In the genomic region with DNA sequence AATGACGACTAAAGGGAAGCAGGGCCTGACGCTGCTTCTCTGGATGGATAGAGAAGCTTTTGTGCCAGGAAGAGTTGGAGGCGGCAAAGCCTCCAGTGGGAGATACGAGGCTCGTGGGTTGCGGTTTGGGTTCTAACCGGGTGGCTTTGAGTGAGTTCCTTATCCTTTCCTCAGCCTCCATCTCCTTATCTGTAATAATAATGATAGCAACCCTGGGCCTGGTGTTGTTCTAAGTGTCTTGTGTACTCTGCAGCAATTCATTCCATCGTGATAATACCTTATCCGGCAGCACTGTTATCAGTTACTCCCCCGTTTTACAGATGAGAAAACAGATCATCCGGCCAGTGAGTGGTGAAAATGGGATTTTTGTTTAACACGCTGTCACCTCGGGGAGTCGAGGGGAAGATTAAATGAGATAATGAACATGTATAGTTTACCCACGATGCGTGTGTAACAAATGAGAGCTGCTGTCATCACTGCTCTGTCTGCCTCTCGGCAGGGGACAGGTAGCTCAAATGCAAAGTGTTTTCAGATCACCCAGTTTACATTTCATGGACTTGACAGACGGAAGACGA, we compare ENCODE assay signal across 17 cellular contexts. TPM values are rescaled to one million over a fixed set of nuclear protein-coding genes. Genes with fewer than 3 reads are reported as not detected.
"Had no signal": no experiment of that assay in that cellular context is flagged by ENCODE, and none has a peak within 500 bp of the region (broad histone marks: within the 10 kb centered on the region; RNA-seq: fewer than 3 reads in every experiment).

No MANE protein-coding gene starts in this region.

- H3K27ac Mint-ChIP-seq: activated naive CD8-positive, alpha-beta T cell treated with anti-CD3 and anti-CD28 coated beads, Interleukin-2, amount 10 ng/mL, durations not matched to agents 7 days and 5 days; activated T-helper 1 cell treated with anti-CD3 and anti-CD28 coated beads, Interleukin-12 subunit alpha, Interleukin-12 subunit beta, Interleukin-2, Interleukin-4 antibody, amounts not matched to agents 30 ng/mL and 10 ng/mL and 1 ng/mL, durations not matched to agents 14 hours and 24 hours and 36 hours; naive thymus-derived CD4-positive, alpha-beta T cell; stimulated activated memory B cell treated with anti-CD40 and anti-IgM and Interleukin-4, amounts not matched to agents 10 μg/mL and 1 μg/mL and 100 μg/mL, for 72 hours had no signal

- H3K4me3 ChIP-seq: breast epithelium, heart left ventricle, lung, tibial nerve had no signal

- H3K9me3 ChIP-seq: neutrophil had no signal

- DNase-seq: activated CD4-positive, alpha-beta T cell treated with anti-CD3 and anti-CD28 coated beads, Interleukin-2, amount 50 U/mL, for 1 hour; activated CD8-positive, alpha-beta memory T cell treated with anti-CD3 and anti-CD28 coated beads for 24 hours; activated naive CD8-positive, alpha-beta T cell treated with anti-CD3 and anti-CD28 coated beads, Interleukin-2, amount 10 ng/mL, durations not matched to agents 7 days and 5 days; anterior cingulate cortex; cerebellar nuclear complex; effector CD8-positive, alpha-beta T cell; heart left ventricle; naive thymus-derived CD4-positive, alpha-beta T cell; T-helper 2 cell had no signal

- H3K36me3 ChIP-seq: breast epithelium, heart left ventricle, neutrophil, tibial nerve had no signal

- H3K79me2 ChIP-seq: parathyroid adenoma had no signal

- ATAC-seq: activated CD4-positive, CD25-positive, alpha-beta regulatory T cell treated with anti-CD3 and anti-CD28 coated beads, Interleukin-2, amount 50 U/mL, for 24 hours; heart left ventricle; naive thymus-derived CD4-positive, alpha-beta T cell had no signal

- H3K27ac ChIP-seq: breast epithelium, heart left ventricle, neutrophil, parathyroid adenoma, tibial nerve had no signal

- H3K4me1 Mint-ChIP-seq: activated naive CD8-positive, alpha-beta T cell treated with anti-CD3 and anti-CD28 coated beads, Interleukin-2, amount 10 ng/mL, durations not matched to agents 7 days and 5 days; stimulated activated memory B cell treated with anti-CD40 and anti-IgM and Interleukin-4, amounts not matched to agents 10 μg/mL and 1 μg/mL and 100 μg/mL, for 72 hours had no signal

- H3K4me3 Mint-ChIP-seq: activated naive CD8-positive, alpha-beta T cell treated with anti-CD3 and anti-CD28 coated beads, Interleukin-2, amount 10 ng/mL, durations not matched to agents 7 days and 5 days; activated T-helper 1 cell treated with anti-CD3 and anti-CD28 coated beads, Interleukin-12 subunit alpha, Interleukin-12 subunit beta, Interleukin-2, Interleukin-4 antibody, amounts not matched to agents 30 ng/mL and 10 ng/mL and 1 ng/mL, durations not matched to agents 14 hours and 24 hours and 36 hours; stimulated activated memory B cell treated with anti-CD40 and anti-IgM and Interleukin-4, amounts not matched to agents 10 μg/mL and 1 μg/mL and 100 μg/mL, for 72 hours had no signal

- H2AFZ ChIP-seq: parathyroid adenoma had no signal

- H3K4me1 ChIP-seq: breast epithelium, parathyroid adenoma, tibial nerve had no signal

- H3K36me3 Mint-ChIP-seq: stimulated activated memory B cell treated with anti-CD40 and anti-IgM and Interleukin-4, amounts not matched to agents 10 μg/mL and 1 μg/mL and 100 μg/mL, for 72 hours had no signal

- H3K9ac ChIP-seq: parathyroid adenoma had no signal

- H3K9me3 Mint-ChIP-seq: activated naive CD8-positive, alpha-beta T cell treated with anti-CD3 and anti-CD28 coated beads, Interleukin-2, amount 10 ng/mL, durations not matched to agents 7 days and 5 days had no signal

RNA-seq across cellular contexts. Expression of a gene that starts 52.0 kb away (rescaled TPM):
- total RNA-seq: activated naive CD8-positive, alpha-beta T cell treated with anti-CD3 and anti-CD28 coated beads, Interleukin-2, amount 10 ng/mL, durations not matched to agents 7 days and 5 days; breast epithelium; heart left ventricle; lung; tibial nerve had no signal
- polyA plus RNA-seq: heart left ventricle; lung; naive thymus-derived CD4-positive, alpha-beta T cell had no signal
